ENCODE assay signal across 1 cellular context in the genomic region with DNA sequence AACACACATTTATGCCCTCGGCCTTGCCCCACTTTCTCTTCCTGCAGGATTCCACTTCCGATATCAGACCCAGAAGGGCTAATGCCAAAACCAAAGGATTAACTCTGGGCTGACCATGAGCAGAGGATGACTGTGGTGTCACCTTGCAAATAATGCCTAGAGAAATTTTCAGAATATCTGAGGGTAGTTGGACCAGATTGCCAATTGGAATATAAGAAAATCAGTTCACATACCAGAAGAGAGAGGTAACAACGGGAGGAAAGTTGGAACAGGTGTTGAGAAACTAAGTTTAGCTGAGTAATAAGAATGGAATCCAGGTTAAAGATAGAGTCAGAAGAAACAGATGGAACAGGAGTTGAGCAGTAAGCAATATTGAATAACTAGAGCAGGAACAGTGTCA.
TF ChIP-seq lines count a peak whose summit lies in the region.

No MANE protein-coding gene starts in this region.

TF ChIP-seq in IMR-90, 13 proteins besides CTCF, POLR2A, EP300 and RAD21:
- TF ChIP-seq MAFK (IDR thresholded peaks at IDR 0.05; ENCODE audit: low read depth, low read length) (no peak), SMC3 (IDR thresholded peaks at IDR 0.05; ENCODE audit: low read depth, low read length) (no peak), RCOR1 (IDR thresholded peaks at IDR 0.05; ENCODE audit: insufficient replicate concordance, low read length) (no peak), BHLHE40 (IDR thresholded peaks at IDR 0.05; ENCODE audit: low read depth, low read length) (no peak)
- TF ChIP-seq, protein P1, sequence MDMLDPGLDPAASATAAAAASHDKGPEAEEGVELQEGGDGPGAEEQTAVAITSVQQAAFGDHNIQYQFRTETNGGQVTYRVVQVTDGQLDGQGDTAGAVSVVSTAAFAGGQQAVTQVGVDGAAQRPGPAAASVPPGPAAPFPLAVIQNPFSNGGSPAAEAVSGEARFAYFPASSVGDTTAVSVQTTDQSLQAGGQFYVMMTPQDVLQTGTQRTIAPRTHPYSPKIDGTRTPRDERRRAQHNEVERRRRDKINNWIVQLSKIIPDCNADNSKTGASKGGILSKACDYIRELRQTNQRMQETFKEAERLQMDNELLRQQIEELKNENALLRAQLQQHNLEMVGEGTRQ (IDR thresholded peaks at IDR 0.05; ENCODE audit: low read depth, low read length): no peak
- TF ChIP-seq, protein P2, sequence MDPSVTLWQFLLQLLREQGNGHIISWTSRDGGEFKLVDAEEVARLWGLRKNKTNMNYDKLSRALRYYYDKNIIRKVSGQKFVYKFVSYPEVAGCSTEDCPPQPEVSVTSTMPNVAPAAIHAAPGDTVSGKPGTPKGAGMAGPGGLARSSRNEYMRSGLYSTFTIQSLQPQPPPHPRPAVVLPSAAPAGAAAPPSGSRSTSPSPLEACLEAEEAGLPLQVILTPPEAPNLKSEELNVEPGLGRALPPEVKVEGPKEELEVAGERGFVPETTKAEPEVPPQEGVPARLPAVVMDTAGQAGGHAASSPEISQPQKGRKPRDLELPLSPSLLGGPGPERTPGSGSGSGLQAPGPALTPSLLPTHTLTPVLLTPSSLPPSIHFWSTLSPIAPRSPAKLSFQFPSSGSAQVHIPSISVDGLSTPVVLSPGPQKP (IDR thresholded peaks at IDR 0.05; ENCODE audit: borderline replicate concordance, low read depth, low read length): no peak
